In the genomic region with DNA sequence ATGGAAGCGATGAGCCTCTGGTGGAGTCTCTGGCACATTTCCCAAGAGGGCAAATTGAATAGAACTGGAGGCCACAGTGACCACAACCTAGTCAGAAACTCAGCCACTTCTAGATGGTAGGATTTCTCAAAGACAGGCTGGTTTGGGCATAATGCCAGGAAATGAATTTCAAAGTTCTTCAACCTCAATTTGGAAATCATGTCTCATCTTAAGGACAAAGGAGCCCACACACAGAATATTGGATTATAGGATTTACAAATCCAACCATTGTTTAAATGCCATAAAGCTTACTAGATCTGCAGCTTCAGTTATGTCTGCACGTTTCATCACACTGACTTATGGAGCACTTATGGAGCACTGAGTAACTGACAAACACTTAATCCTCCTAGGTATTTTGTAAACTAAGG, we compare ENCODE assay signal across 10 cellular contexts.
A peak's percentile ranks its signal among the peaks of the same experiment; 100 is the strongest.
DNase-seq lines count a peak whose midpoint lies in the region; ATAC-seq, FAIRE-seq and TF ChIP-seq lines count a peak whose summit lies in the region.
"Had no signal": no experiment of that assay in that cellular context is flagged by ENCODE, and none has a peak within 500 bp of the region (broad histone marks: within the 10 kb centered on the region; RNA-seq: fewer than 3 reads in every experiment).

No MANE protein-coding gene starts in this region.

- H3K4me2 ChIP-seq in osteoblast (ENCODE audit: insufficient read depth, low read length): peak overlapping the region; percentile 49

- no peaks in the 10 kb centered on the region for H3K9me3 ChIP-seq in osteoblast (ENCODE audit: low read depth, low read length)
- no peaks in the 10 kb centered on the region for H3K9me3 ChIP-seq in psoas muscle

- no peak for ATAC-seq in HG02588 (IDR thresholded peaks at IDR 0.05; ENCODE audit: unreplicated experiment)
- ATAC-seq in psoas muscle: no peak
- ATAC-seq: activated T-cell treated with anti-CD3 and anti-CD28 coated beads, Interleukin-2, amount 50 U/mL, for 72 hours had no signal

- no peaks in the 10 kb centered on the region for H3K79me2 ChIP-seq in osteoblast (ENCODE audit: insufficient read depth, low read length)

- H3K27me3 ChIP-seq in bronchial epithelial cell (ENCODE audit: control insufficient read depth, insufficient read depth, low read length) (no peaks in the 10 kb centered on the region), osteoblast (ENCODE audit: insufficient read depth, low read length) (no peaks in the 10 kb centered on the region), psoas muscle (ENCODE audit: insufficient read depth in 3 of 3, low read length in 2 of 3) (no peaks in the 10 kb centered on the region)

- H4K20me1 ChIP-seq in osteoblast (ENCODE audit: insufficient read depth, low read length): no peaks in the 10 kb centered on the region

- TF ChIP-seq CTCF in bronchial epithelial cell (IDR thresholded peaks at IDR 0.05; ENCODE audit: insufficient read depth, low read length, severe bottlenecking) (no peak), osteoblast (IDR thresholded peaks at IDR 0.05; ENCODE audit: extremely low read depth, low read depth, low read length) (no peak), psoas muscle (IDR thresholded peaks at IDR 0.05) (no peak)

- peak; percentile 7 for FAIRE-seq in bronchial epithelial cell (lab: Jason Lieb, UNC)
- FAIRE-seq: kidney had no signal

- H3K4me1 ChIP-seq in osteoblast (ENCODE audit: insufficient read depth, low read length): peaks cover 63% of the 10 kb centered on the region
- peaks cover 27% of the 10 kb centered on the region for H3K4me1 ChIP-seq in psoas muscle

- WGBS in psoas muscle, 3 donors: 79 to 87% (median 85%) methylated on average over 2 of the region's 2 CpGs

- DNase-seq in Daoy (ENCODE audit: low read depth) (peak; percentile 89), NCI-H460 (ENCODE audit: extremely low read depth, low read depth) (peak; percentile 8), bronchial epithelial cell (ENCODE audit: low read depth) (peak; percentile 58), osteoblast (ENCODE audit: insufficient read length, low spot score, missing footprints) (no peak), DMS 273 (lab: John Stamatoyannopoulos, UW; ENCODE audit: unreplicated experiment) (no peak), psoas muscle (no peak), cardiac septum (ENCODE audit: low spot score) (no peak)
- DNase-seq: activated T-cell treated with anti-CD3 and anti-CD28 coated beads, Interleukin-2, amount 50 U/mL, for 72 hours; kidney had no signal

- H3K4me3 ChIP-seq in bronchial epithelial cell (ENCODE audit: low read depth, low read length) (no peak overlapping the region), osteoblast (ENCODE audit: insufficient read depth, low read length) (no peak overlapping the region), psoas muscle (no peak overlapping the region)

- H2AFZ ChIP-seq in osteoblast (ENCODE audit: low read length): no peak overlapping the region

- intact Hi-C loops in psoas muscle (cut with DNase I): no loop called here
- intact Hi-C loops in cardiac septum (cut with DNase I): loop anchor here (5.0 kb wide), 1 partner anchor 40 kb away; no protein-coding TSS in a partner anchor

- peak overlapping the region; percentile 100 for H3K27ac ChIP-seq in osteoblast (ENCODE audit: low read depth, low read length)
- H3K27ac ChIP-seq in psoas muscle: no peak overlapping the region

- H3K36me3 ChIP-seq in bronchial epithelial cell (ENCODE audit: control insufficient read depth, insufficient read depth, low read length) (no peaks in the 10 kb centered on the region), osteoblast (ENCODE audit: insufficient read depth, low read length) (no peaks in the 10 kb centered on the region), psoas muscle (ENCODE audit: insufficient read depth in 1 of 2, low read depth in 1 of 2) (no peaks in the 10 kb centered on the region)

Comparison
In these comparisons a context has a peak if more than half of its experiments do, and no peak if none do; other contexts are left out.
1. DNase-seq: peak in Daoy (single experiment), NCI-H460 (single experiment) and bronchial epithelial cell (single experiment); none in osteoblast (single experiment), DMS 273 (single experiment), psoas muscle (0 of 2) and cardiac septum (single experiment).